In genomic region chr11:35943761-35944502, GRCh38 we compare ENCODE assay signal across 8 cellular contexts. TPM values are rescaled to one million over a fixed set of nuclear protein-coding genes. Genes with fewer than 3 reads are reported as not detected.
DNase-seq lines count a peak whose midpoint lies in the region; ATAC-seq and TF ChIP-seq lines count a peak whose summit lies in the region.

TSS of gene LDLRAD3 (plus strand) at chr11:35944062. CDS start at chr11:35944099, 37 bp downstream.

- peak within 1 kb of the TSS; percentile 64 to 71 for H3K4me3 ChIP-seq in foreskin fibroblast (ENCODE audit: low read depth in 1 of 2, low read length in 2 of 2)

- peak within 1 kb of the TSS; percentile 14 for H3K27ac Mint-ChIP-seq in activated T-helper 2 cell treated with anti-CD3 and anti-CD28 coated beads, Interferon-gamma antibody, Interleukin-2, Interleukin-4, amounts not matched to agents 10 μg/mL and 5 μg/mL and 100 μg/mL, durations not matched to agents 14 hours and 24 hours and 36 hours
- H3K27ac Mint-ChIP-seq in natural killer cell treated with Interleukin-12 subunit alpha and Interleukin-12 subunit beta and Interleukin-15 and Interleukin-18, amount 100 ng/mL, for 72 hours = no peak within 1 kb of the TSS

- no peaks in the 10 kb centered on the region for H3K36me3 Mint-ChIP-seq in activated T-helper 2 cell treated with anti-CD3 and anti-CD28 coated beads, Interferon-gamma antibody, Interleukin-2, Interleukin-4, amounts not matched to agents 10 μg/mL and 5 μg/mL and 100 μg/mL, durations not matched to agents 14 hours and 24 hours and 36 hours (ENCODE audit: low read depth)
- no peaks in the 10 kb centered on the region for H3K36me3 Mint-ChIP-seq in natural killer cell treated with Interleukin-12 subunit alpha and Interleukin-12 subunit beta and Interleukin-15 and Interleukin-18, amount 100 ng/mL, for 72 hours

- no peak for TF ChIP-seq CTCF in foreskin fibroblast (IDR thresholded peaks at IDR 0.05; ENCODE audit: low read depth, low read length)

- ATAC-seq in GM19324 (IDR thresholded peaks at IDR 0.05; ENCODE audit: low FRiP score, unreplicated experiment) = peak; percentile 83
- peak; percentile 50 for ATAC-seq in HG03469 (IDR thresholded peaks at IDR 0.05; ENCODE audit: unreplicated experiment)
- ATAC-seq in natural killer cell treated with Interleukin-12 subunit alpha and Interleukin-12 subunit beta and Interleukin-15 and Interleukin-18, amount 100 ng/mL, for 72 hours = peak; percentile 90 to 93

- H3K27ac ChIP-seq in substantia nigra (ENCODE audit: low read depth, low read length, poor library complexity, severe bottlenecking) = peak within 1 kb of the TSS; percentile 78

- peak within 1 kb of the TSS; percentile 82 for H3K4me3 Mint-ChIP-seq in activated T-helper 2 cell treated with anti-CD3 and anti-CD28 coated beads, Interferon-gamma antibody, Interleukin-2, Interleukin-4, amounts not matched to agents 10 μg/mL and 5 μg/mL and 100 μg/mL, durations not matched to agents 14 hours and 24 hours and 36 hours (ENCODE audit: low read depth)
- peak within 1 kb of the TSS; percentile 83 for H3K4me3 Mint-ChIP-seq in natural killer cell treated with Interleukin-12 subunit alpha and Interleukin-12 subunit beta and Interleukin-15 and Interleukin-18, amount 100 ng/mL, for 72 hours

- DNase-seq in Ammon's horn (ENCODE audit: low spot score) (peak; percentile 79), NOMO-1 treated with dmso at 0.1 percent for 144 hours (lab: John Stamatoyannopoulos, UW; ENCODE audit: unreplicated experiment) (peak; percentile 35), foreskin fibroblast (peak; percentile 87 to 92), substantia nigra (lab: John Stamatoyannopoulos, UW) (peak in 48 of 49 donors; percentile 9 to 88 (median 68))
- DNase-seq in activated T-helper 2 cell treated with anti-CD3 and anti-CD28 coated beads, Interferon-gamma antibody, Interleukin-2, Interleukin-4, amounts not matched to agents 10 μg/mL and 5 μg/mL and 100 μg/mL, durations not matched to agents 14 hours and 24 hours and 36 hours (ENCODE audit: low spot score) = peak; percentile 9
- peak; percentile 77 for DNase-seq in natural killer cell treated with Interleukin-12 subunit alpha and Interleukin-12 subunit beta and Interleukin-15 and Interleukin-18, amount 100 ng/mL, for 72 hours (ENCODE audit: low spot score)

- peaks cover 53% of the 10 kb centered on the region for H3K27me3 Mint-ChIP-seq in activated T-helper 2 cell treated with anti-CD3 and anti-CD28 coated beads, Interferon-gamma antibody, Interleukin-2, Interleukin-4, amounts not matched to agents 10 μg/mL and 5 μg/mL and 100 μg/mL, durations not matched to agents 14 hours and 24 hours and 36 hours (ENCODE audit: low read depth)
- H3K27me3 Mint-ChIP-seq in natural killer cell treated with Interleukin-12 subunit alpha and Interleukin-12 subunit beta and Interleukin-15 and Interleukin-18, amount 100 ng/mL, for 72 hours = peaks cover 22 to 47% of the 10 kb centered on the region in 2 donors

- H3K4me1 Mint-ChIP-seq in activated T-helper 2 cell treated with anti-CD3 and anti-CD28 coated beads, Interferon-gamma antibody, Interleukin-2, Interleukin-4, amounts not matched to agents 10 μg/mL and 5 μg/mL and 100 μg/mL, durations not matched to agents 14 hours and 24 hours and 36 hours (ENCODE audit: low read depth) = peaks cover 8% of the 10 kb centered on the region
- H3K4me1 Mint-ChIP-seq in natural killer cell treated with Interleukin-12 subunit alpha and Interleukin-12 subunit beta and Interleukin-15 and Interleukin-18, amount 100 ng/mL, for 72 hours (ENCODE audit: low read depth in 2 of 2) = peaks cover 5 to 8% of the 10 kb centered on the region in 2 donors

- no peaks in the 10 kb centered on the region for H3K9me3 Mint-ChIP-seq in activated T-helper 2 cell treated with anti-CD3 and anti-CD28 coated beads, Interferon-gamma antibody, Interleukin-2, Interleukin-4, amounts not matched to agents 10 μg/mL and 5 μg/mL and 100 μg/mL, durations not matched to agents 14 hours and 24 hours and 36 hours
- no peaks in the 10 kb centered on the region for H3K9me3 Mint-ChIP-seq in natural killer cell treated with Interleukin-12 subunit alpha and Interleukin-12 subunit beta and Interleukin-15 and Interleukin-18, amount 100 ng/mL, for 72 hours

- intact Hi-C loops in activated T-helper 2 cell treated with anti-CD3 and anti-CD28 coated beads, Interferon-gamma antibody, Interleukin-2, Interleukin-4, amounts not matched to agents 10 μg/mL and 5 μg/mL and 100 μg/mL, durations not matched to agents 14 hours and 24 hours and 36 hours (cut with micrococcal nuclease) = loop anchor here (10.0 kb wide), 2 partner anchors 59 to 329 kb away; partner anchors contain the start of gene FJX1

RNA-seq across cellular contexts. Expression of gene LDLRAD3, which starts in this region (rescaled TPM):
- 0.76 and 1.4 TPM in 2 replicates for total RNA-seq in activated T-helper 2 cell treated with anti-CD3 and anti-CD28 coated beads, Interferon-gamma antibody, Interleukin-2, Interleukin-4, amounts not matched to agents 10 μg/mL and 5 μg/mL and 100 μg/mL, durations not matched to agents 14 hours and 24 hours and 36 hours
- 1 to 10 TPM in 1 of 2 donors, under 1 TPM in 1; 0.10 to 1.8 TPM for total RNA-seq in natural killer cell treated with Interleukin-12 subunit alpha and Interleukin-12 subunit beta and Interleukin-15 and Interleukin-18, amount 100 ng/mL, for 72 hours

Comparison
In these comparisons a context has a peak if more than half of its experiments do, and no peak if none do; other contexts are left out.
1. Peak in every context shown above with its lines: DNase-seq, ATAC-seq, H3K4me3 ChIP-seq and H3K27ac ChIP-seq.
2. DNase-seq: peak in every context shown above with its lines; median percentile 90 in foreskin fibroblast; 79 in Ammon's horn; 77 in natural killer cell treated with Interleukin-12 subunit alpha and Interleukin-12 subunit beta and Interleukin-15 and Interleukin-18, amount 100 ng/mL, for 72 hours; 68 in substantia nigra; 35 in NOMO-1 treated with dmso at 0.1 percent for 144 hours; 9 in activated T-helper 2 cell treated with anti-CD3 and anti-CD28 coated beads, Interferon-gamma antibody, Interleukin-2, Interleukin-4, amounts not matched to agents 10 μg/mL and 5 μg/mL and 100 μg/mL, durations not matched to agents 14 hours and 24 hours and 36 hours.